In genomic region chr15:52778457-52778856, GRCh38 we compare ENCODE assay signal across 25 cellular contexts. TPM values are rescaled to one million over a fixed set of nuclear protein-coding genes. Genes with fewer than 3 reads are reported as not detected.
"Had no signal": no experiment of that assay in that cellular context is flagged by ENCODE, and none has a peak within 500 bp of the region (broad histone marks: within the 10 kb centered on the region; RNA-seq: fewer than 3 reads in every experiment).

No MANE protein-coding gene starts in this region.

- H3K27ac Mint-ChIP-seq: activated B cell treated with CpG ODN at 0.5 μM for 24 hours; activated CD4-positive, alpha-beta T cell treated with anti-CD3 and anti-CD28 coated beads, Interleukin-2, amount 10 ng/mL, durations not matched to agents 24 days and 14 days; activated CD8-positive, alpha-beta memory T cell treated with anti-CD3 and anti-CD28 coated beads, Interleukin-2, amount 10 ng/mL, durations not matched to agents 7 days and 5 days; activated naive CD4-positive, alpha-beta T cell treated with anti-CD3 and anti-CD28 coated beads, Interleukin-2, amount 50 U/mL, for 24 hours; activated T-cell treated with anti-CD3 and anti-CD28 coated beads, Interleukin-2, amount 50 U/mL, for 24 hours; activated T-helper 1 cell treated with anti-CD3 and anti-CD28 coated beads, Interleukin-12 subunit alpha, Interleukin-12 subunit beta, Interleukin-2, Interleukin-4 antibody, amounts not matched to agents 30 ng/mL and 10 ng/mL and 1 ng/mL, durations not matched to agents 14 hours and 24 hours and 36 hours; brain; T-helper 17 cell had no signal

- H3K9me3 ChIP-seq: Peyer's patch had no signal

- H3K9me3 Mint-ChIP-seq: activated B cell treated with CpG ODN at 0.5 μM for 24 hours; activated CD4-positive, alpha-beta T cell treated with anti-CD3 and anti-CD28 coated beads, Interleukin-2, amount 10 ng/mL, durations not matched to agents 24 days and 14 days; activated naive CD4-positive, alpha-beta T cell treated with anti-CD3 and anti-CD28 coated beads, Interleukin-2, amount 50 U/mL, for 24 hours; activated T-cell treated with anti-CD3 and anti-CD28 coated beads, Interleukin-2, amount 50 U/mL, for 24 hours; activated T-helper 1 cell treated with anti-CD3 and anti-CD28 coated beads, Interleukin-12 subunit alpha, Interleukin-12 subunit beta, Interleukin-2, Interleukin-4 antibody, amounts not matched to agents 30 ng/mL and 10 ng/mL and 1 ng/mL, durations not matched to agents 14 hours and 24 hours and 36 hours; central memory CD8-positive, alpha-beta T cell had no signal

- ATAC-seq: activated CD8-positive, alpha-beta memory T cell treated with anti-CD3 and anti-CD28 coated beads, Interleukin-2, amount 10 ng/mL, durations not matched to agents 7 days and 5 days; T-helper 17 cell had no signal

- H3K27ac ChIP-seq: Peyer's patch had no signal

- DNase-seq: activated B cell treated with CpG ODN at 0.5 μM for 24 hours; activated CD4-positive, alpha-beta T cell treated with anti-CD3 and anti-CD28 coated beads for 1 hour; activated CD4-positive, alpha-beta T cell treated with anti-CD3 and anti-CD28 coated beads, Interleukin-2, amount 10 ng/mL, durations not matched to agents 24 days and 14 days; activated CD4-positive, alpha-beta T cell treated with anti-CD3 and anti-CD28 coated beads, Interleukin-2, amount 50 U/mL, for 48 hours; activated CD8-positive, alpha-beta memory T cell treated with anti-CD3 and anti-CD28 coated beads, Interleukin-2, amount 10 ng/mL, durations not matched to agents 7 days and 5 days; activated effector memory CD4-positive, alpha-beta T cell treated with Interleukin-2 at 50 U/mL for 16 hours; activated naive CD4-positive, alpha-beta T cell; activated T-cell treated with anti-CD3 and anti-CD28 coated beads, Interleukin-2, amount 50 U/mL, for 24 hours; amygdala; NCI-H1048; NCI-H1930; NCI-H2171; NCI-H2227 treated with DMSO at 0.1 percent for 48 hours; NCI-H526; NCI-H82; NK-92 treated with Interleukin-12 subunit alpha and Interleukin-12 subunit beta, amount 100 ng/mL, for 24 hours; Peyer's patch; SIG-M5; T-helper 17 cell; T-helper 9 cell had no signal

- H3K4me3 Mint-ChIP-seq: activated B cell treated with CpG ODN at 0.5 μM for 24 hours; activated CD4-positive, alpha-beta T cell treated with anti-CD3 and anti-CD28 coated beads, Interleukin-2, amount 10 ng/mL, durations not matched to agents 24 days and 14 days; activated CD8-positive, alpha-beta memory T cell treated with anti-CD3 and anti-CD28 coated beads, Interleukin-2, amount 10 ng/mL, durations not matched to agents 7 days and 5 days; activated naive CD4-positive, alpha-beta T cell treated with anti-CD3 and anti-CD28 coated beads, Interleukin-2, amount 50 U/mL, for 24 hours; activated T-cell treated with anti-CD3 and anti-CD28 coated beads, Interleukin-2, amount 50 U/mL, for 24 hours; activated T-helper 1 cell treated with anti-CD3 and anti-CD28 coated beads, Interleukin-12 subunit alpha, Interleukin-12 subunit beta, Interleukin-2, Interleukin-4 antibody, amounts not matched to agents 30 ng/mL and 10 ng/mL and 1 ng/mL, durations not matched to agents 14 hours and 24 hours and 36 hours; brain; central memory CD8-positive, alpha-beta T cell; T-helper 17 cell had no signal

- H3K36me3 ChIP-seq: Peyer's patch had no signal

- FAIRE-seq: astrocyte had no signal

- H3K4me3 ChIP-seq: Peyer's patch had no signal

- H3K36me3 Mint-ChIP-seq: activated CD8-positive, alpha-beta memory T cell treated with anti-CD3 and anti-CD28 coated beads, Interleukin-2, amount 10 ng/mL, durations not matched to agents 7 days and 5 days; activated naive CD4-positive, alpha-beta T cell treated with anti-CD3 and anti-CD28 coated beads, Interleukin-2, amount 50 U/mL, for 24 hours; brain had no signal

RNA-seq across cellular contexts. Expression of gene ONECUT1, which starts 11.7 kb away (rescaled TPM):
- total RNA-seq: activated CD4-positive, alpha-beta T cell treated with anti-CD3 and anti-CD28 coated beads, Interleukin-2, amount 10 ng/mL, durations not matched to agents 24 days and 14 days; activated CD8-positive, alpha-beta memory T cell treated with anti-CD3 and anti-CD28 coated beads, Interleukin-2, amount 10 ng/mL, durations not matched to agents 7 days and 5 days; activated T-helper 1 cell treated with anti-CD3 and anti-CD28 coated beads, Interleukin-12 subunit alpha, Interleukin-12 subunit beta, Interleukin-2, Interleukin-4 antibody, amounts not matched to agents 30 ng/mL and 10 ng/mL and 1 ng/mL, durations not matched to agents 14 hours and 24 hours and 36 hours; Peyer's patch; T-helper 17 cell had no signal
